In the genomic region with DNA sequence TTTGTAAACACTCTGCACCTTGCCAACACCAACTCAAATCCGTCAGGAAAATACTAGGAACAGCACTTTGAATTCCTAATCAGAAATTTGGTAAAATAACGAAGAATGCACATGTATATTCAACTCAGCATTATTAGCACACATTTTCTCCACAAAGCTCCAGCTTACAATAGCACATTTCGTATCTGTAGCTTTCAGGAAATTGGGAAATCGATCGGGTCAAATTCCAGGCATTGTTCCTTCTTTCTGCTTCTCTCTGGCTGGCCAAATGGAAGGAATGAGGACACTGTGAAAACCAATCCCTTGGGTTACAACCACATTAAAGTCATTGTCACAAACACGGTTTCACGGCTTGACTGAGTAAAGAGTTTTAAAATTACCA, we compare ENCODE assay signal across 25 cellular contexts. TPM values are rescaled to one million over a fixed set of nuclear protein-coding genes. Genes with fewer than 3 reads are reported as not detected.
DNase-seq lines count a peak whose midpoint lies in the region; ATAC-seq, FAIRE-seq and TF ChIP-seq lines count a peak whose summit lies in the region.
"Had no signal": no experiment of that assay in that cellular context is flagged by ENCODE, and none has a peak within 500 bp of the region (broad histone marks: within the 10 kb centered on the region; RNA-seq: fewer than 3 reads in every experiment).

No MANE protein-coding gene starts in this region.

- no peak overlapping the region for H4K8ac ChIP-seq in H9 (replicated peaks; ENCODE audit: insufficient read length, low read depth, low read length)

- peaks cover 6% of the 10 kb centered on the region for H3K36me3 ChIP-seq in adipocyte (ENCODE audit: control insufficient read depth, insufficient read depth, low read length, severe bottlenecking)

- H2BK15ac ChIP-seq in H9 (ENCODE audit: low read depth, low read length): no peak overlapping the region

- no peak overlapping the region for H3K4me3 Mint-ChIP-seq in H9
- no peak overlapping the region for H3K4me3 Mint-ChIP-seq in activated naive CD4-positive, alpha-beta T cell treated with anti-CD3 and anti-CD28 coated beads for 36 hours
- H3K4me3 Mint-ChIP-seq: activated naive CD8-positive, alpha-beta T cell treated with anti-CD3 and anti-CD28 coated beads, Interleukin-2, amount 10 ng/mL, durations not matched to agents 7 days and 5 days; neural crest cell; stimulated activated naive B cell treated with anti-CD40 and anti-IgM and Interleukin-4, amounts not matched to agents 10 μg/mL and 1 μg/mL and 100 μg/mL, for 72 hours had no signal

- H3K36me3 Mint-ChIP-seq in H9 (ENCODE audit: insufficient read depth in 1 of 3, low read depth in 3 of 3): peaks cover 13 to 29% (median 26%) of the 10 kb centered on the region in 3 experiments; a peak in 5 of 7 replicates
- peaks cover 16% of the 10 kb centered on the region for H3K36me3 Mint-ChIP-seq in activated naive CD4-positive, alpha-beta T cell treated with anti-CD3 and anti-CD28 coated beads for 36 hours (ENCODE audit: low read depth)

- no peak overlapping the region for H3K27ac ChIP-seq in H9 (ENCODE audit: insufficient read length, low read depth, low read length)
- H3K27ac ChIP-seq in dorsolateral prefrontal cortex: peak overlapping the region in 2 of 59 donors; percentile 16 to 75
- H3K27ac ChIP-seq: right atrium auricular region had no signal

- no peak overlapping the region for H2AK5ac ChIP-seq in H9 (ENCODE audit: insufficient read length, low read length)

- no peak overlapping the region for H2AFZ ChIP-seq in H9 (ENCODE audit: low read length)

- H3T11ph ChIP-seq in H9 (ENCODE audit: low read length): no peak overlapping the region

- H3K4me1 ChIP-seq in H9 (ENCODE audit: insufficient read depth, low read length) (peaks cover 3% of the 10 kb centered on the region; the same call in 1 of the 2 replicates), adipocyte (ENCODE audit: control insufficient read depth, insufficient read depth, low read length) (peaks cover 27% of the 10 kb centered on the region)
- H3K4me1 ChIP-seq: right atrium auricular region had no signal

- no peaks in the 10 kb centered on the region; the same call in 1 of the 2 replicates for H3K27me3 Mint-ChIP-seq in H9 (ENCODE audit: low read depth)
- H3K27me3 Mint-ChIP-seq in activated naive CD4-positive, alpha-beta T cell treated with anti-CD3 and anti-CD28 coated beads for 36 hours (ENCODE audit: low read depth): no peaks in the 10 kb centered on the region
- H3K27me3 Mint-ChIP-seq: activated naive CD8-positive, alpha-beta T cell treated with anti-CD3 and anti-CD28 coated beads, Interleukin-2, amount 10 ng/mL, durations not matched to agents 7 days and 5 days; stimulated activated naive B cell treated with anti-CD40 and anti-IgM and Interleukin-4, amounts not matched to agents 10 μg/mL and 1 μg/mL and 100 μg/mL, for 72 hours had no signal

- H3K9me3 ChIP-seq in H9 (ENCODE audit: control insufficient read depth, low read depth, low read length): no peaks in the 10 kb centered on the region
- no peaks in the 10 kb centered on the region for H3K9me3 ChIP-seq in adipocyte (ENCODE audit: control insufficient read depth, low read length)
- H3K9me3 ChIP-seq: right atrium auricular region had no signal

- peaks cover 0 to 10% of the 10 kb centered on the region in 2 experiments; a peak in 1 of 5 replicates for H3K9me3 Mint-ChIP-seq in H9
- H3K9me3 Mint-ChIP-seq in activated naive CD4-positive, alpha-beta T cell treated with anti-CD3 and anti-CD28 coated beads for 36 hours: no peaks in the 10 kb centered on the region
- H3K9me3 Mint-ChIP-seq: activated naive CD8-positive, alpha-beta T cell treated with anti-CD3 and anti-CD28 coated beads, Interleukin-2, amount 10 ng/mL, durations not matched to agents 7 days and 5 days; neural crest cell; stimulated activated naive B cell treated with anti-CD40 and anti-IgM and Interleukin-4, amounts not matched to agents 10 μg/mL and 1 μg/mL and 100 μg/mL, for 72 hours had no signal

- H2BK5ac ChIP-seq in H9 (ENCODE audit: insufficient read length, low read length): no peak overlapping the region

- H3K9ac ChIP-seq in H9 (ENCODE audit: extremely low read depth, insufficient read length, low read length) (no peak overlapping the region), adipocyte (ENCODE audit: low read length) (peak overlapping the region; percentile 49)

- no CpG with 5 or more reads among the region's 7 CpGs for WGBS in H9 (ENCODE audit: extremely low coverage, insufficient read length, low lambda C conversion rate)

- H4K91ac ChIP-seq in H9 (ENCODE audit: insufficient read length, low read depth, low read length): no peak overlapping the region

- H3K18ac ChIP-seq in H9 (ENCODE audit: insufficient read length, low read depth, low read length): no peak overlapping the region

- H2BK120ac ChIP-seq in H9 (ENCODE audit: low read depth, low read length, poor library complexity, severe bottlenecking): no peak overlapping the region

- H2BK20ac ChIP-seq in H9 (ENCODE audit: low read depth, low read length, poor library complexity, severe bottlenecking): no peak overlapping the region

- H3K79me2 ChIP-seq in H9 (ENCODE audit: insufficient read depth, low read length): no peaks in the 10 kb centered on the region

- H3K4me2 ChIP-seq in H9 (ENCODE audit: insufficient read depth, insufficient read length, low read length): no peak overlapping the region

- no peak overlapping the region for H3K23ac ChIP-seq in H9 (ENCODE audit: insufficient read length, low read depth, low read length)

- no peak overlapping the region; a peak in 2 of 7 replicates for H3K27ac Mint-ChIP-seq in H9
- H3K27ac Mint-ChIP-seq in activated naive CD4-positive, alpha-beta T cell treated with anti-CD3 and anti-CD28 coated beads for 36 hours: no peak overlapping the region
- H3K27ac Mint-ChIP-seq: activated naive CD8-positive, alpha-beta T cell treated with anti-CD3 and anti-CD28 coated beads, Interleukin-2, amount 10 ng/mL, durations not matched to agents 7 days and 5 days; stimulated activated naive B cell treated with anti-CD40 and anti-IgM and Interleukin-4, amounts not matched to agents 10 μg/mL and 1 μg/mL and 100 μg/mL, for 72 hours had no signal

- no peaks in the 10 kb centered on the region for H4K20me1 ChIP-seq in H9 (ENCODE audit: control insufficient read depth, insufficient read depth, insufficient read length)

- ATAC-seq in sciatic nerve: peak; percentile 33
- ATAC-seq: stimulated activated naive B cell treated with anti-CD40 and anti-IgM and Interleukin-4, amounts not matched to agents 10 μg/mL and 1 μg/mL and 100 μg/mL, for 72 hours had no signal

- H3K4me1 Mint-ChIP-seq in H9: peaks cover 11 to 15% of the 10 kb centered on the region in 2 experiments
- H3K4me1 Mint-ChIP-seq in activated naive CD4-positive, alpha-beta T cell treated with anti-CD3 and anti-CD28 coated beads for 36 hours (ENCODE audit: low read depth): no peaks in the 10 kb centered on the region
- H3K4me1 Mint-ChIP-seq: activated naive CD8-positive, alpha-beta T cell treated with anti-CD3 and anti-CD28 coated beads, Interleukin-2, amount 10 ng/mL, durations not matched to agents 7 days and 5 days; stimulated activated naive B cell treated with anti-CD40 and anti-IgM and Interleukin-4, amounts not matched to agents 10 μg/mL and 1 μg/mL and 100 μg/mL, for 72 hours had no signal

- no peaks in the 10 kb centered on the region for H3K27me3 ChIP-seq in H9 (ENCODE audit: insufficient read depth, low read length)
- no peaks in the 10 kb centered on the region for H3K27me3 ChIP-seq in adipocyte (replicated peaks; ENCODE audit: control insufficient read depth, insufficient read depth, low read length)
- no peaks in the 10 kb centered on the region for H3K27me3 ChIP-seq in dorsolateral prefrontal cortex
- H3K27me3 ChIP-seq: right atrium auricular region had no signal

- H3K4ac ChIP-seq in H9 (ENCODE audit: low read depth, low read length): no peak overlapping the region

- intact Hi-C loops in sciatic nerve (cut with DNase I) (no loop called here), dorsolateral prefrontal cortex (cut with DNase I) (no loop called here)
- intact Hi-C loops in activated naive CD4-positive, alpha-beta T cell treated with anti-CD3 and anti-CD28 coated beads for 36 hours (cut with micrococcal nuclease): no loop called here

- no peak overlapping the region for H3K14ac ChIP-seq in H9 (ENCODE audit: insufficient read depth, low read length)

- TF ChIP-seq CTCF in H9 (conservative IDR thresholded peaks at IDR 0.05) (no peak), fibroblast of pulmonary artery (IDR thresholded peaks at IDR 0.05; ENCODE audit: low read length, missing control alignments) (no peak), dorsolateral prefrontal cortex (IDR thresholded peaks at IDR 0.05 in 54 of 56, conservative IDR thresholded peaks at IDR 0.05 in 2 of 56; ENCODE audit: low read depth in 1 of 56, partially characterized antibody in 56 of 56) (no peak)

- no peak overlapping the region for H2BK12ac ChIP-seq in H9 (ENCODE audit: insufficient read length, low read depth, low read length)

- no peak for FAIRE-seq in GM19239 (lab: Jason Lieb, UNC)
- FAIRE-seq: endothelial cell of umbilical vein, K562, urothelium cell line had no signal

- CTCF ChIA-PET in activated naive CD4-positive, alpha-beta T cell treated with anti-CD3 and anti-CD28 coated beads for 36 hours (lab: Charles Lee): no interaction called here

- no peaks in the 10 kb centered on the region for H3K79me1 ChIP-seq in H9 (ENCODE audit: insufficient read depth, low read depth, low read length, poor library complexity, severe bottlenecking)

- DNase-seq in H9 (peak; percentile 11), adipocyte (ENCODE audit: low read depth) (peak; percentile 62), fibroblast of pulmonary artery (ENCODE audit: low read depth) (peak; percentile 80), sciatic nerve (ENCODE audit: low spot score) (no peak), dorsolateral prefrontal cortex (no peak), SKM-1 (lab: John Stamatoyannopoulos, UW; ENCODE audit: unreplicated experiment) (no peak), GM19239 (ENCODE audit: insufficient read length, low spot score) (no peak)
- DNase-seq in activated naive CD4-positive, alpha-beta T cell treated with anti-CD3 and anti-CD28 coated beads for 36 hours: no peak
- DNase-seq: activated CD4-positive, alpha-beta T cell treated with anti-CD3 and anti-CD28 coated beads for 4 hours; activated effector memory CD4-positive, alpha-beta T cell treated with Interleukin-2 at 50 U/mL for 16 hours; activated naive CD8-positive, alpha-beta T cell treated with anti-CD3 and anti-CD28 coated beads, Interleukin-2, amount 10 ng/mL, durations not matched to agents 7 days and 5 days; cerebellar nuclear complex; DND-41; foreskin melanocyte; mammary epithelial cell; NCI-H1105; NCI-H2081 treated with DMSO at 0.1 percent for 48 hours; NCI-H345; NCI-H748 treated with DMSO at 0.1 percent for 48 hours; stimulated activated naive B cell treated with anti-CD40 and anti-IgM and Interleukin-4, amounts not matched to agents 10 μg/mL and 1 μg/mL and 100 μg/mL, for 72 hours had no signal

- H3K4me3 ChIP-seq in adipocyte (ENCODE audit: low read length): peak overlapping the region; percentile 24
- H3K4me3 ChIP-seq in fibroblast of pulmonary artery (replicated peaks; ENCODE audit: low read depth, low read length): no peak overlapping the region
- no peak overlapping the region for H3K4me3 ChIP-seq in dorsolateral prefrontal cortex
- H3K4me3 ChIP-seq: K562, right atrium auricular region had no signal

- H4K5ac ChIP-seq in H9 (ENCODE audit: insufficient read length, low read depth, low read length): no peak overlapping the region

- no peak overlapping the region for H3K56ac ChIP-seq in H9 (ENCODE audit: insufficient read length, low read depth, low read length)

- H3K23me2 ChIP-seq in H9 (ENCODE audit: insufficient read length, low read depth, low read length, poor library complexity, severe bottlenecking): no peaks in the 10 kb centered on the region

RNA-seq across cellular contexts. Expression of a gene that starts 58.6 kb away (rescaled TPM):
- 14.3 and 17.6 TPM in 2 replicates for total RNA-seq in H9 (2021)
- 18.0 TPM for total RNA-seq in sciatic nerve
- total RNA-seq in dorsolateral prefrontal cortex: 10 to 100 TPM; 19.7 to 55.4 (median 34.0) TPM
- total RNA-seq in activated naive CD4-positive, alpha-beta T cell treated with anti-CD3 and anti-CD28 coated beads for 36 hours: 10 to 100 TPM; 10.7 to 11.2 TPM

Comparison
In these comparisons a context has a peak if more than half of its experiments do, and no peak if none do; other contexts are left out.
1. DNase-seq: peak in H9 (single experiment), adipocyte (single experiment) and fibroblast of pulmonary artery (single experiment); none in sciatic nerve (single experiment), dorsolateral prefrontal cortex (0 of 10), SKM-1 (single experiment), GM19239 (single experiment) and activated naive CD4-positive, alpha-beta T cell treated with anti-CD3 and anti-CD28 coated beads for 36 hours (single experiment).